In the genomic region with DNA sequence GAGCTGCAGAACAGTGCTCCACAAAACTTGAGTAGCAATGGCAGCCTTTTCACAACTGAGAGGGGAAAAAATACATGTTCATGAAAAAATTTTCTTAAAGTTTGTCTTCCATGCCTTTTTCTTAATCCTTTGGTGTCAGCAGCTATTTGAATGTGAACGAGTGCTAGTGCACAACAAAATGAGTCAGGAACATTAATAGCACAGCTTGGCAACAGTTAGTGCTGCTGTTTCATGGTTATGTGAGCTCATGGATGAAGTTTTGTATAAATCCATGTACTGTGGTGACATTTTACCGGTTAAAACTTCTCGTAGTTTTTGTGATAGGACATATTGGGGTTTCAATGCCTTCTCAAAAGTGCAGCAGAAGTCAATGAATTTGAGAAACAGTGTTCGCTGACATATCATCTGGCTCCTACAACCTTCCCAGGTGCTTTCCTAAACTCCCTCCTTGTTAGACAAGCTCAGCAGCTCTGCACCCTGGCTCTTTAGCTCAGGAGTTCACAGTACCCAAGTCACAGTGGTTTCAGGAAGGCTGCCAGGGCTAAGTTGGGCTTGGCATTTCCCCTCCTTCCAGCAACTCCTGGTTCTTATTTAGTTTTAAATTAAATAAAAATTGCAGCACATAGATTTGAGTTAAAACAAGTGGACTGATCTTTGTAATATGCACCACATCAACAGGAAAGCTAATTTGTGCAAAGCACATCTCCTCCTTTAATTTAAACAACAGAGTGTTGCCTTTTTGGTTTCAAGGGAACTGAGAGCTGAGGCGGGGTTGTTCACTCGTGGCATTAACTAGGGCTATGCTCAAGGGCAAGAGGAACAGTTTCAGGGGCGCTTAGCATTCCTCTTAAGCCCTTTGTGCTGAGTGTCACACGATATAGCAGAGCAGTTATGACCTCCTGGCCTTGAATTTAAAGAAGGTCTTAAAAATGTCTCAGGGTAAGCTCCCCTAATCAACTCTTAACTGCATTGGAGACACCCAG, we compare ENCODE assay signal across 19 cellular contexts.
A peak's percentile ranks its signal among the peaks of the same experiment; 100 is the strongest.
DNase-seq lines count a peak whose midpoint lies in the region; ATAC-seq and TF ChIP-seq lines count a peak whose summit lies in the region.
"Had no signal": no experiment of that assay in that cellular context is flagged by ENCODE, and none has a peak within 500 bp of the region (broad histone marks: within the 10 kb centered on the region; RNA-seq: fewer than 3 reads in every experiment).

No MANE protein-coding gene starts in this region.

- peaks cover 54% of the 10 kb centered on the region for H3K4me1 Mint-ChIP-seq in Calu3 (ENCODE audit: low read depth, unreplicated experiment)
- H3K4me1 Mint-ChIP-seq in neural progenitor cell, result peaks cover 13% of the 10 kb centered on the region
- H3K4me1 Mint-ChIP-seq: activated CD4-positive, alpha-beta memory T cell treated with anti-CD3 and anti-CD28 coated beads, Interleukin-2, amount 10 ng/mL, durations not matched to agents 7 days and 5 days had no signal

- no peak overlapping the region for H3K4me3 ChIP-seq in colonic mucosa
- no peak overlapping the region for H3K4me3 ChIP-seq in neural progenitor cell
- H3K4me3 ChIP-seq in spleen, result no peak overlapping the region
- H3K4me3 ChIP-seq: SJSA1 had no signal

- H3K4me3 Mint-ChIP-seq in Calu3 (ENCODE audit: low read depth, unreplicated experiment), result no peak overlapping the region
- H3K4me3 Mint-ChIP-seq in neural progenitor cell, result no peak overlapping the region
- H3K4me3 Mint-ChIP-seq: activated CD4-positive, alpha-beta memory T cell treated with anti-CD3 and anti-CD28 coated beads, Interleukin-2, amount 10 ng/mL, durations not matched to agents 7 days and 5 days; activated T-cell treated with anti-CD3 and anti-CD28 coated beads, Interleukin-2, amount 50 U/mL, for 72 hours; IgD-negative memory B cell; type B pancreatic cell had no signal

- intact Hi-C loops in Calu3 (cut with micrococcal nuclease; ENCODE audit: unreplicated experiment) (no loop called here), colonic mucosa (cut with DNase I) (no loop called here), spleen (cut with DNase I; ENCODE audit: low total_unique reads) (no loop called here)

- TF ChIP-seq POLR2A in spleen (IDR thresholded peaks at IDR 0.05), result no peak

- H3K36me3 Mint-ChIP-seq in Calu3 (ENCODE audit: insufficient read depth, unreplicated experiment) (peaks cover 4% of the 10 kb centered on the region), neural progenitor cell (no peaks in the 10 kb centered on the region)
- H3K36me3 Mint-ChIP-seq: type B pancreatic cell had no signal

- H3K27ac ChIP-seq in colonic mucosa, result no peak overlapping the region
- no peak overlapping the region for H3K27ac ChIP-seq in neural progenitor cell
- H3K27ac ChIP-seq in spleen, result no peak overlapping the region
- H3K27ac ChIP-seq: SJSA1 had no signal

- H3K9me3 Mint-ChIP-seq in Calu3 (ENCODE audit: low read depth, unreplicated experiment), result peaks cover 3% of the 10 kb centered on the region
- H3K9me3 Mint-ChIP-seq in neural progenitor cell, result no peaks in the 10 kb centered on the region
- H3K9me3 Mint-ChIP-seq: activated CD4-positive, alpha-beta memory T cell treated with anti-CD3 and anti-CD28 coated beads, Interleukin-2, amount 10 ng/mL, durations not matched to agents 7 days and 5 days; activated T-cell treated with anti-CD3 and anti-CD28 coated beads, Interleukin-2, amount 50 U/mL, for 72 hours; type B pancreatic cell had no signal

- H3K9ac ChIP-seq in colonic mucosa (ENCODE audit: low read depth in 2 of 2, low read length in 2 of 2), result no peak overlapping the region
- no peak overlapping the region for H3K9ac ChIP-seq in neural progenitor cell

- H3K27me3 ChIP-seq in colonic mucosa, result no peaks in the 10 kb centered on the region
- H3K27me3 ChIP-seq in neural progenitor cell, result no peaks in the 10 kb centered on the region
- no peaks in the 10 kb centered on the region for H3K27me3 ChIP-seq in spleen (replicated peaks in 1 of 7)
- H3K27me3 ChIP-seq: SJSA1 had no signal

- H3K27ac Mint-ChIP-seq in Calu3 (ENCODE audit: unreplicated experiment) (no peak overlapping the region), neural progenitor cell (peak overlapping the region; percentile 33)
- H3K27ac Mint-ChIP-seq: activated CD4-positive, alpha-beta memory T cell treated with anti-CD3 and anti-CD28 coated beads, Interleukin-2, amount 10 ng/mL, durations not matched to agents 7 days and 5 days; activated T-cell treated with anti-CD3 and anti-CD28 coated beads, Interleukin-2, amount 50 U/mL, for 72 hours; IgD-negative memory B cell; type B pancreatic cell had no signal

- no peaks in the 10 kb centered on the region for H3K36me3 ChIP-seq in colonic mucosa
- no peaks in the 10 kb centered on the region for H3K36me3 ChIP-seq in neural progenitor cell
- H3K36me3 ChIP-seq in spleen, result peaks cover 0 to 8% (median 0%) of the 10 kb centered on the region in 6 donors
- H3K36me3 ChIP-seq: SJSA1 had no signal

- ATAC-seq in HG02884 (IDR thresholded peaks at IDR 0.05; ENCODE audit: unreplicated experiment), result peak; percentile 37
- ATAC-seq in stimulated activated naive CD8-positive, alpha-beta T cell treated with anti-CD3 and anti-CD28 coated beads, Interleukin-15, Interleukin-2, amounts not matched to agents 100 U/mL and 50 U/mL, for 24 hours, result no peak
- no peak for ATAC-seq in HG03280 (IDR thresholded peaks at IDR 0.05; ENCODE audit: unreplicated experiment)
- ATAC-seq: activated T-cell treated with anti-CD3 and anti-CD28 coated beads, Interleukin-2, amount 50 U/mL, for 72 hours; left colon had no signal

- H4K20me1 ChIP-seq in neural progenitor cell (ENCODE audit: low read depth), result no peaks in the 10 kb centered on the region

- H3K4me1 ChIP-seq in colonic mucosa, result no peaks in the 10 kb centered on the region
- peaks cover 3% of the 10 kb centered on the region for H3K4me1 ChIP-seq in neural progenitor cell
- H3K4me1 ChIP-seq in spleen, result peaks cover 0 to 21% (median 0%) of the 10 kb centered on the region in 6 donors
- H3K4me1 ChIP-seq: SJSA1 had no signal

- H3K9me3 ChIP-seq in colonic mucosa (no peaks in the 10 kb centered on the region), neural progenitor cell (ENCODE audit: low read depth) (no peaks in the 10 kb centered on the region), spleen (no peaks in the 10 kb centered on the region)
- H3K9me3 ChIP-seq: SJSA1 had no signal

- no peaks in the 10 kb centered on the region for H3K27me3 Mint-ChIP-seq in Calu3 (ENCODE audit: unreplicated experiment)
- peaks cover 3% of the 10 kb centered on the region for H3K27me3 Mint-ChIP-seq in neural progenitor cell (ENCODE audit: insufficient read depth, low read depth)
- H3K27me3 Mint-ChIP-seq: activated CD4-positive, alpha-beta memory T cell treated with anti-CD3 and anti-CD28 coated beads, Interleukin-2, amount 10 ng/mL, durations not matched to agents 7 days and 5 days; IgD-negative memory B cell; type B pancreatic cell had no signal

- no peak overlapping the region for H3K4me2 ChIP-seq in neural progenitor cell

- peak; percentile 28 for DNase-seq in Calu3
- DNase-seq in colonic mucosa, result peak; percentile 36
- no peak for DNase-seq in neural progenitor cell (ENCODE audit: low spot score)
- DNase-seq in NCI-H1930 (lab: John Stamatoyannopoulos, UW), result no peak
- DNase-seq in stimulated activated naive CD8-positive, alpha-beta T cell treated with anti-CD3 and anti-CD28 coated beads, Interleukin-15, Interleukin-2, amounts not matched to agents 100 U/mL and 50 U/mL, for 24 hours, result no peak
- no peak for DNase-seq in spleen
- DNase-seq: activated CD4-positive, alpha-beta memory T cell treated with anti-CD3 and anti-CD28 coated beads, Interleukin-2, amount 10 ng/mL, durations not matched to agents 7 days and 5 days; activated T-cell treated with anti-CD3 and anti-CD28 coated beads, Interleukin-2, amount 50 U/mL, for 72 hours; erythroblast; hippocampal formation; NCI-H1092; NCI-H226; stimulated activated CD4-positive, alpha-beta T cell treated with anti-CD3 and anti-CD28 coated beads, Interleukin-1b, Interleukin-23, amount 100 ng/mL, for 48 hours had no signal

- TF ChIP-seq CTCF in Calu3 (IDR thresholded peaks at IDR 0.05; ENCODE audit: unreplicated experiment), result no peak
- TF ChIP-seq CTCF in colonic mucosa (IDR thresholded peaks at IDR 0.05), result no peak
- no peak for TF ChIP-seq CTCF in neural progenitor cell (IDR thresholded peaks at IDR 0.05)
- TF ChIP-seq CTCF in spleen (IDR thresholded peaks at IDR 0.05 in 8 of 11, conservative IDR thresholded peaks at IDR 0.05 in 3 of 11), result no peak

- BruUV-seq in Calu3 (replicated peaks; lab: Mats Ljungman, UMichigan), result no TSS peak

- no peaks in the 10 kb centered on the region for H3K79me2 ChIP-seq in neural progenitor cell (ENCODE audit: low read depth)

- 80 to 86% (median 82%) methylated on average over 8 of the region's 8 CpGs for WGBS in spleen, 5 donors

- CTCF ChIA-PET in Calu3 (lab: Charles Lee), result interaction anchor here (0.6 to 1.6 kb wide), 2 partner anchors 71 to 192 kb away, joined by 3 to 5 read pairs; no protein-coding TSS in a partner anchor

- no peaks in the 10 kb centered on the region for H3F3A ChIP-seq in neural progenitor cell (ENCODE audit: low read depth)

- H2AFZ ChIP-seq in neural progenitor cell (replicated peaks), result no peak overlapping the region

Comparison
In these comparisons a context has a peak if more than half of its experiments do, and no peak if none do; other contexts are left out.
1. DNase-seq: peak in Calu3 (single experiment) and colonic mucosa (single experiment); none in neural progenitor cell (single experiment), NCI-H1930 (0 of 2), stimulated activated naive CD8-positive, alpha-beta T cell treated with anti-CD3 and anti-CD28 coated beads, Interleukin-15, Interleukin-2, amounts not matched to agents 100 U/mL and 50 U/mL, for 24 hours (single experiment) and spleen (single experiment).